Comparison of ENCODE assay signal across 18 cellular contexts in the genomic region with DNA sequence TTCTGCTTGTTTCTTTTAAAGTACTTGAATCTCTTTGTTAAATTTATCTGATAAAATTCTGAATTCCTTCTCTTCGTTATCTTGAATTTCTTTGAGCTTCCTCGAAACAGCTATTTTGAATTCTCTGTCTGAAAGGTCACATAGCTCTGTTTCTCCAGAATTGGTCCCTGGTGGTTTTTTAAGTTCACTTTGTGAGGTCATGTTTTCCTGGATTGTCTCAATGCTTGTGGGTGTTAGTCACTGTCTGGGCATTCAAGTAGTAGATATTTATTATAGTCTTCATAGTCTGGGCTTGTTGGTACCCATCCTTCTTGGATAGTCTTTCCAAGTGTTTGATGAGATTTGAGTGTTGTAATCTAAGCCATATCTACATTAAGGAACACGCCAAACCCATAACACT.
DNase-seq lines count a peak whose midpoint lies in the region; FAIRE-seq and TF ChIP-seq lines count a peak whose summit lies in the region.
"Had no signal": no experiment of that assay in that cellular context is flagged by ENCODE, and none has a peak within 500 bp of the region (broad histone marks: within the 10 kb centered on the region; RNA-seq: fewer than 3 reads in every experiment).

No MANE protein-coding gene starts in this region.

- no peaks in the 10 kb centered on the region for H3K36me3 ChIP-seq in endodermal cell (ENCODE audit: control insufficient read depth, insufficient read depth, low read length)
- no peaks in the 10 kb centered on the region for H3K36me3 ChIP-seq in mesendoderm (ENCODE audit: control insufficient read depth, insufficient read depth, low read length)
- H3K36me3 ChIP-seq: BLaER1, esophagus squamous epithelium, uterus had no signal

- H3K27me3 ChIP-seq in endodermal cell (ENCODE audit: control insufficient read depth, insufficient read depth, low read length, poor library complexity, severe bottlenecking) (no peaks in the 10 kb centered on the region), mesendoderm (ENCODE audit: insufficient read depth, low read length, poor library complexity) (no peaks in the 10 kb centered on the region)
- H3K27me3 ChIP-seq: BLaER1, esophagus squamous epithelium, uterus had no signal

- H3K56ac ChIP-seq in mesendoderm (ENCODE audit: low read length), result no peak overlapping the region

- H3K36me3 Mint-ChIP-seq in endodermal cell (ENCODE audit: low read depth), result no peaks in the 10 kb centered on the region

- no peaks in the 10 kb centered on the region for H3K27me3 Mint-ChIP-seq in endodermal cell (ENCODE audit: insufficient read depth)

- FAIRE-seq in HTR-8/SVneo (lab: Jason Lieb, UNC), result no peak

- H3K4me3 ChIP-seq in endodermal cell (ENCODE audit: low read length) (peak overlapping the region; percentile 47), mesendoderm (ENCODE audit: low read length) (no peak overlapping the region)
- H3K4me3 ChIP-seq: BLaER1, esophagus squamous epithelium, uterus had no signal

- no peak overlapping the region for H4K5ac ChIP-seq in mesendoderm (ENCODE audit: low read length)

- peaks cover 5% of the 10 kb centered on the region for H3K4me1 Mint-ChIP-seq in endodermal cell
- H3K4me1 Mint-ChIP-seq: brain, neural crest cell had no signal

- no peak overlapping the region for H3K23ac ChIP-seq in mesendoderm (ENCODE audit: low read length)

- H3K18ac ChIP-seq in mesendoderm (ENCODE audit: low read length), result no peak overlapping the region

- H3K4ac ChIP-seq in mesendoderm (ENCODE audit: low read depth, low read length), result no peak overlapping the region

- peak; percentile 15 for DNase-seq in AG09319 (ENCODE audit: extremely low read depth, low read depth)
- DNase-seq in NCI-H226, result peak; percentile 97
- no peak for DNase-seq in endodermal cell
- peak; percentile 53 for DNase-seq in mesendoderm
- no peak for DNase-seq in NCI-H2171 (lab: John Stamatoyannopoulos, UW)
- DNase-seq in HTR-8/SVneo (ENCODE audit: insufficient read length, low spot score), result no peak
- no peak for DNase-seq in NCI-H1694 (lab: John Stamatoyannopoulos, UW)
- DNase-seq in T-helper 9 cell, result no peak
- DNase-seq: activated CD8-positive, alpha-beta memory T cell treated with anti-CD3 and anti-CD28 coated beads, Interleukin-2, amount 50 U/mL, for 48 hours; esophagus squamous epithelium; MV-4-11; NCI-H510A; Right ventricle myocardium superior; uterus had no signal

- H3K9ac ChIP-seq in endodermal cell (ENCODE audit: extremely low read depth, low read length, poor library complexity, severe bottlenecking), result no peak overlapping the region
- H3K9ac ChIP-seq in mesendoderm (ENCODE audit: low read length), result no peak overlapping the region
- H3K9ac ChIP-seq: BLaER1 had no signal

- no peak overlapping the region for H2BK5ac ChIP-seq in mesendoderm (ENCODE audit: low read length)

- H3K79me1 ChIP-seq in mesendoderm (ENCODE audit: low read length), result no peaks in the 10 kb centered on the region

- H3K4me3 Mint-ChIP-seq in endodermal cell, result no peak overlapping the region
- H3K4me3 Mint-ChIP-seq: brain, neural crest cell, WTC11 had no signal

- no peak overlapping the region for H2BK120ac ChIP-seq in mesendoderm (ENCODE audit: low read depth, low read length)

- 56 to 87% methylated on average over 2 to 3 of the region's 3 CpGs for WGBS in endodermal cell (ENCODE audit: insufficient coverage in 1 of 2, insufficient read length in 1 of 2), 2 experiments
- WGBS in mesendoderm (ENCODE audit: extremely low coverage, insufficient coverage, low lambda C conversion rate), result no CpG with 5 or more reads among the region's 3 CpGs

- no peak overlapping the region for H3K4me2 ChIP-seq in mesendoderm (ENCODE audit: low read length)
- H3K4me2 ChIP-seq: BLaER1 had no signal

- H4K8ac ChIP-seq in mesendoderm (ENCODE audit: low read depth, low read length), result no peak overlapping the region

- no peak for TF ChIP-seq CTCF in AG09319 (IDR thresholded peaks at IDR 0.05; ENCODE audit: low read depth, low read length)
- no peak for TF ChIP-seq CTCF in endodermal cell (conservative IDR thresholded peaks at IDR 0.05)

- H3K4me1 ChIP-seq in endodermal cell (ENCODE audit: control insufficient read depth, insufficient read depth, low read length) (no peaks in the 10 kb centered on the region), mesendoderm (ENCODE audit: control insufficient read depth, low read depth, low read length) (no peaks in the 10 kb centered on the region)
- H3K4me1 ChIP-seq: BLaER1, esophagus squamous epithelium, uterus had no signal

- peaks cover 40% of the 10 kb centered on the region for H3K9me3 Mint-ChIP-seq in endodermal cell

- H2AK5ac ChIP-seq in mesendoderm (ENCODE audit: low read length), result no peak overlapping the region

- H3K79me2 ChIP-seq in mesendoderm (ENCODE audit: control insufficient read depth, insufficient read depth, low read length), result no peaks in the 10 kb centered on the region

- peaks cover 55% of the 10 kb centered on the region for H3K9me3 ChIP-seq in endodermal cell (ENCODE audit: control insufficient read depth, low read length)

- no peak overlapping the region for H2BK15ac ChIP-seq in mesendoderm (replicated peaks; ENCODE audit: low read depth)

- no peak overlapping the region for H3K27ac ChIP-seq in endodermal cell (ENCODE audit: low read depth, low read length)
- H3K27ac ChIP-seq in mesendoderm (ENCODE audit: low read depth, low read length), result peak overlapping the region; percentile 51
- H3K27ac ChIP-seq: BLaER1, esophagus squamous epithelium, uterus had no signal

- no peak overlapping the region for H3K27ac Mint-ChIP-seq in endodermal cell
- H3K27ac Mint-ChIP-seq: brain, WTC11 had no signal

Comparison
In these comparisons a context has a peak if more than half of its experiments do, and no peak if none do; other contexts are left out.
1. DNase-seq: peak in AG09319 (single experiment), NCI-H226 (single experiment) and mesendoderm (single experiment); none in endodermal cell (single experiment), NCI-H2171 (single experiment), HTR-8/SVneo (single experiment), NCI-H1694 (single experiment) and T-helper 9 cell (single experiment).